27 cellular contexts compared by ENCODE assay signal in genomic region chr2:52054824-52055223, GRCh38.
"Had no signal": no experiment of that assay in that cellular context is flagged by ENCODE, and none has a peak within 500 bp of the region (broad histone marks: within the 10 kb centered on the region; RNA-seq: fewer than 3 reads in every experiment).

No MANE protein-coding gene starts in this region.

- ATAC-seq: activated CD4-positive, alpha-beta T cell treated with anti-CD3 and anti-CD28 coated beads for 36 hours; activated CD8-positive, alpha-beta memory T cell treated with anti-CD3 and anti-CD28 coated beads, Interleukin-2, amount 10 ng/mL, durations not matched to agents 7 days and 5 days; activated CD8-positive, alpha-beta T cell treated with anti-CD3 and anti-CD28 coated beads, Interleukin-2, amount 10 ng/mL, durations not matched to agents 7 days and 5 days; left lung; lower lobe of right lung; mucosa of descending colon; natural killer cell treated with Interleukin-12 subunit alpha and Interleukin-12 subunit beta and Interleukin-15 and Interleukin-18, amount 100 ng/mL, for 72 hours; sciatic nerve; stimulated activated effector memory CD8-positive, alpha-beta T cell treated with anti-CD3 and anti-CD28 coated beads, Interleukin-12 subunit alpha, Interleukin-12 subunit beta, amount 100 ng/mL, for 72 hours; T-cell had no signal

- H3K36me3 ChIP-seq: left lung, lower lobe of right lung, thoracic aorta had no signal

- H3K27ac ChIP-seq: epithelial cell of prostate, left lung, lower lobe of right lung, skin epidermis, thoracic aorta had no signal

- FAIRE-seq: bronchial epithelial cell, colon, endometrium, frontal cortex, urothelium cell line had no signal

- H3K4me1 ChIP-seq: left lung, lower lobe of right lung had no signal

- DNase-seq: activated CD4-positive, alpha-beta T cell treated with anti-CD3 and anti-CD28 coated beads for 36 hours; activated CD4-positive, CD25-positive, alpha-beta regulatory T cell; activated CD8-positive, alpha-beta memory T cell treated with anti-CD3 and anti-CD28 coated beads, Interleukin-2, amount 10 ng/mL, durations not matched to agents 7 days and 5 days; activated CD8-positive, alpha-beta T cell treated with anti-CD3 and anti-CD28 coated beads, Interleukin-2, amount 10 ng/mL, durations not matched to agents 7 days and 5 days; activated naive CD4-positive, alpha-beta T cell; activated T-cell treated with anti-CD3 and anti-CD28 coated beads, Interleukin-2, amount 50 U/mL, for 48 hours; anterior cingulate cortex; effector CD8-positive, alpha-beta T cell; kidney glomerular epithelial cell; left lung; lower lobe of right lung; mesenchymal stem cell; mucosa of descending colon; stimulated activated CD4-positive, alpha-beta T cell treated with anti-CD3 and anti-CD28 coated beads, Interleukin-4, amount 100 ng/mL, for 24 hours; T-cell; trophoblast cell had no signal

- H3K4me3 ChIP-seq: left lung, lower lobe of right lung, mucosa of descending colon, skin epidermis, thoracic aorta had no signal

- H3K27me3 ChIP-seq: left lung had no signal

- H3K9me3 ChIP-seq: thoracic aorta had no signal
